ENCODE assay signal across 13 cellular contexts in the genomic region with DNA sequence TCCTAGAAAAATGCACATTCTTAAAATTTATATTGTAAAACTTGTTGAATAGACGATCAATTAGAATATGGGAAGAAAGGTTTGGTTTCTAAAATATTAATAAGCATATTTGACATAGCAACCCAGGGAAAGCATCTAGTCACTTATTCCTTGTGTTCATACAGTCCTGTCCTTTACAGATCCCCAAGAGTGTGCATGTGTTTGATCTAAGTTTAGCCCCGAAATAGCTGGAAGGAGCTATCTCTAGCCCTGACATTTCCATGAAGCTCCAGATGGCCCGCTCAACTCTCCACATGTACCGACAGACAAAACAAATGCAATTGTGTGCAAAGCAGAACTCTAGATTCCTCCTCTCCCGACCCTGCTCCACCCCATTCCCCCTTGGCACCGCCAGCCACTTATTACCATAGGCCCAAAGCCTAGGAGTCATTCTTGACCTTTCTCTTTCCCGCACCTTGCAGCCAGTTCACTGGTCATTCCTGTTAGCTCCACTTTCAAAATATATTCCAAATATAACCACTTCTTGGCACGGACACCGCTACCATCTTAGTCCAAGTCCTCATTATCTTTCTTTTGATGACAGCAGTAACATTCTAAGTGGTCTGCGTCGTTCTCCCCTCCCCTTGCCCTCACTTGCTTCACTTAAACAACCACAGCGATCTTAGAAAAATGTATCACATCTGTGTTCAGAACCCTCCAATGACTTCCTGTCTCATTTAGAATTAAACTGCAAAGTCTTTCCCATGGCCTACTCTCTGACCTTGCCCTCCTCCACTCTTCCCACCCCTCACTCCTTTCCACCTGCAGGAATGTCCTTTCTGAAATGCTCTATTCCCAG. TPM values are rescaled to one million over a fixed set of nuclear protein-coding genes. Genes with fewer than 3 reads are reported as not detected.
A peak's percentile ranks its signal among the peaks of the same experiment; 100 is the strongest.
DNase-seq lines count a peak whose midpoint lies in the region; ATAC-seq, FAIRE-seq and TF ChIP-seq lines count a peak whose summit lies in the region.
"Had no signal": no experiment of that assay in that cellular context is flagged by ENCODE, and none has a peak within 500 bp of the region (broad histone marks: within the 10 kb centered on the region; RNA-seq: fewer than 3 reads in every experiment).

No MANE protein-coding gene starts in this region.

- H3K27me3 ChIP-seq in OCI-LY3 (ENCODE audit: low read depth, low read length), result no peaks in the 10 kb centered on the region
- no peaks in the 10 kb centered on the region for H3K27me3 ChIP-seq in osteoblast (ENCODE audit: insufficient read depth, low read length)
- H3K27me3 ChIP-seq: ascending aorta, gastrocnemius medialis had no signal

- no peak for TF ChIP-seq CTCF in OCI-LY3 (IDR thresholded peaks at IDR 0.05; ENCODE audit: low read depth, low read length)
- TF ChIP-seq CTCF in chondrocyte (IDR thresholded peaks at IDR 0.05), result peak; percentile 8
- no peak for TF ChIP-seq CTCF in osteoblast (IDR thresholded peaks at IDR 0.05; ENCODE audit: extremely low read depth, low read depth, low read length)

- H3K36me3 Mint-ChIP-seq in activated T-cell treated with anti-CD3 and anti-CD28 coated beads, Interleukin-2, amount 50 U/mL, for 72 hours (ENCODE audit: insufficient read depth in 2 of 2), result peaks cover 5 to 7% of the 10 kb centered on the region in 2 donors
- H3K36me3 Mint-ChIP-seq in chondrocyte (ENCODE audit: low read depth), result no peaks in the 10 kb centered on the region

- H2AFZ ChIP-seq in OCI-LY3 (ENCODE audit: low read depth, low read length) (no peak overlapping the region), osteoblast (ENCODE audit: low read length) (no peak overlapping the region)

- peaks cover 0 to 3% of the 10 kb centered on the region in 2 donors for H3K9me3 Mint-ChIP-seq in activated T-cell treated with anti-CD3 and anti-CD28 coated beads, Interleukin-2, amount 50 U/mL, for 72 hours
- no peaks in the 10 kb centered on the region for H3K9me3 Mint-ChIP-seq in chondrocyte (ENCODE audit: low read depth)

- H3K4me3 Mint-ChIP-seq in activated T-cell treated with anti-CD3 and anti-CD28 coated beads, Interleukin-2, amount 50 U/mL, for 72 hours, result peak overlapping the region; percentile 69 to 89
- H3K4me3 Mint-ChIP-seq in chondrocyte (ENCODE audit: unreplicated experiment), result no peak overlapping the region

- H3K9ac ChIP-seq in OCI-LY3 (ENCODE audit: low read length), result no peak overlapping the region
- H3K9ac ChIP-seq: parathyroid adenoma had no signal

- peak in 1 of 2 donors; percentile 32 for ATAC-seq in activated T-cell treated with anti-CD3 and anti-CD28 coated beads, Interleukin-2, amount 50 U/mL, for 72 hours (replicated peaks in 1 of 2)

- peaks cover 58% of the 10 kb centered on the region for H3K4me1 Mint-ChIP-seq in activated T-cell treated with anti-CD3 and anti-CD28 coated beads, Interleukin-2, amount 50 U/mL, for 72 hours (ENCODE audit: low read depth)
- peaks cover 4% of the 10 kb centered on the region for H3K4me1 Mint-ChIP-seq in chondrocyte (ENCODE audit: low read depth)

- DNase-seq in activated T-cell treated with anti-CD3 and anti-CD28 coated beads, Interleukin-2, amount 50 U/mL, for 72 hours, result no peak
- no peak for DNase-seq in activated T-cell treated with anti-CD3 and anti-CD28 coated beads, Interleukin-2, amount 50 U/mL, for 1 hour
- DNase-seq in chondrocyte (ENCODE audit: low spot score) (no peak), osteoblast (ENCODE audit: insufficient read length, low spot score, missing footprints) (no peak), HTR-8/SVneo (ENCODE audit: insufficient read length, low spot score) (no peak), NCI-H345 treated with DMSO at 0.1 percent for 48 hours (lab: John Stamatoyannopoulos, UW; ENCODE audit: unreplicated experiment) (no peak), hypothalamus (lab: John Stamatoyannopoulos, UW) (no peak)

- H3K27ac Mint-ChIP-seq in activated T-cell treated with anti-CD3 and anti-CD28 coated beads, Interleukin-2, amount 50 U/mL, for 72 hours, result peak overlapping the region; percentile 43
- H3K27ac Mint-ChIP-seq in chondrocyte (ENCODE audit: unreplicated experiment), result no peak overlapping the region

- no peak overlapping the region for H3K27ac ChIP-seq in OCI-LY3 (ENCODE audit: low read length)
- H3K27ac ChIP-seq in osteoblast (ENCODE audit: low read depth, low read length), result no peak overlapping the region
- H3K27ac ChIP-seq: ascending aorta, gastrocnemius medialis, parathyroid adenoma had no signal

- H3K36me3 ChIP-seq in OCI-LY3 (replicated peaks; ENCODE audit: low read depth, low read length), result no peaks in the 10 kb centered on the region
- no peaks in the 10 kb centered on the region for H3K36me3 ChIP-seq in osteoblast (ENCODE audit: insufficient read depth, low read length)
- H3K36me3 ChIP-seq: ascending aorta, gastrocnemius medialis had no signal

- H3K79me2 ChIP-seq in OCI-LY3 (ENCODE audit: low read length) (no peaks in the 10 kb centered on the region), osteoblast (ENCODE audit: insufficient read depth, low read length) (no peaks in the 10 kb centered on the region)
- H3K79me2 ChIP-seq: parathyroid adenoma had no signal

- peak overlapping the region; percentile 16; the same call in 1 of the 2 replicates for H3K4me2 ChIP-seq in OCI-LY3 (ENCODE audit: low read length)
- H3K4me2 ChIP-seq in osteoblast (ENCODE audit: insufficient read depth, low read length), result peak overlapping the region; percentile 91

- no peaks in the 10 kb centered on the region for H4K20me1 ChIP-seq in OCI-LY3 (ENCODE audit: insufficient read depth, low read length)
- no peaks in the 10 kb centered on the region for H4K20me1 ChIP-seq in osteoblast (ENCODE audit: insufficient read depth, low read length)

- H3K4me3 ChIP-seq in OCI-LY3 (ENCODE audit: low read length) (no peak overlapping the region), osteoblast (ENCODE audit: insufficient read depth, low read length) (no peak overlapping the region)

- H3K27me3 Mint-ChIP-seq in activated T-cell treated with anti-CD3 and anti-CD28 coated beads, Interleukin-2, amount 50 U/mL, for 72 hours (ENCODE audit: low read depth), result no peaks in the 10 kb centered on the region
- peaks cover 45% of the 10 kb centered on the region for H3K27me3 Mint-ChIP-seq in chondrocyte (ENCODE audit: low read depth)

- H3K4me1 ChIP-seq in OCI-LY3 (ENCODE audit: low read length), result peaks cover 13% of the 10 kb centered on the region
- no peaks in the 10 kb centered on the region for H3K4me1 ChIP-seq in osteoblast (ENCODE audit: insufficient read depth, low read length)
- H3K4me1 ChIP-seq: ascending aorta, parathyroid adenoma had no signal

- H3K9me3 ChIP-seq in OCI-LY3 (ENCODE audit: insufficient read depth, low read length) (no peaks in the 10 kb centered on the region), osteoblast (ENCODE audit: low read depth, low read length) (no peaks in the 10 kb centered on the region)
- H3K9me3 ChIP-seq: ascending aorta, gastrocnemius medialis had no signal

- FAIRE-seq in HTR-8/SVneo (lab: Jason Lieb, UNC), result no peak

RNA-seq across cellular contexts. Expression of gene GZMB, which starts 45.5 kb away (rescaled TPM):
- 1,000 to 10,000 TPM; 2,205 to 2,852 TPM for total RNA-seq in activated T-cell treated with anti-CD3 and anti-CD28 coated beads, Interleukin-2, amount 50 U/mL, for 72 hours
- not detected in 3 replicates for total RNA-seq in chondrocyte
- total RNA-seq in osteoblast, result not detected in 2 replicates
- total RNA-seq: ascending aorta, Daoy, H7 had no signal

Comparison
In these comparisons a context has a peak if more than half of its experiments do, and no peak if none do; other contexts are left out.
1. RNA of gene GZMB, which starts 45.5 kb away (total RNA-seq): 2,205 to 2,852 TPM in activated T-cell treated with anti-CD3 and anti-CD28 coated beads, Interleukin-2, amount 50 U/mL, for 72 hours; not detected in chondrocyte and not detected in osteoblast; every median in the first group is over 1,000 times any median in the second.